In the genomic region with DNA sequence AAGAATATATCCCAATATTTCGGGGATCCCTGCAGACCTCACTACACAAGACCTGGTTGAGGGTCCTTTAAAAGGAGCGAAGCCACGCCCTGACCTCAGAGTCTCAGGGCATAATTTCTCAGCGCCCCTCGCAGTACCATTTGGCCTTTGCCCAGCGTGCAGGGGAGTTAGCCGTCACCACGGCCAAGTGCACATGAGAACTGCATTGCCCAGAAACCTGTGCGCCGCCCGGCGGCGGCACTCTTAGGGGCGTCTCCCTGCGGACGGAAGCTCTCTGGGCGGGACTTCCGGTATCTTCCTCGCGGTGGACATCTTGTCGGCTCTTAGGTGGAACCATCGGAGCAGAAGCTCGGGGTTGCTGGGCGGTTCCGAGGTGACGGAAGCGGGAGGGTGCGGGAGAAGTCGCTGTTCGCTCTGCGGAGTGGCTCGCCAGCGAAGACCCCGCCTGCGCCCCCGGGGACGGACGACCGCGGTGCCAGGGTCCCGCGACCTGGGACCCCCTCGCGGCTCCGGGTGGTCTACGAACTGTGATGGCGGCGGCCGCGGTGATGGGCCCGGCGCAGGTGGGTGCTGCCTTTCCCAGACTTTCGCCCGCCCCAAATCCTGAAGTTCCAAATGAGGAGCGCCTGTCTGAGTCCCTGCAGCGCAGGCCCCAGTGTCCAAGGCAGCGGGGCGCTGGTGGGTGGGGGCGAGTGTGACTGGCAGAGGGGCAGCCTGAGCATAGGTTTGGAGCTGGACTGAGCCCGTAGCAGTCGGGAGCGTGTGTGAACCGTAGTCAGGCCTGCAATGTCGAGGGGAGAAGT, we compare ENCODE assay signal across 8 cellular contexts. TPM values are rescaled to one million over a fixed set of nuclear protein-coding genes. Genes with fewer than 3 reads are reported as not detected.
DNase-seq lines count a peak whose midpoint lies in the region; ATAC-seq and TF ChIP-seq lines count a peak whose summit lies in the region.

A gene (plus strand): TSS at position 302 of the 803 bp plus-strand sequence. CDS start 5,227 bp downstream, outside the sequence.

- peak within 1 kb of the TSS; percentile 26 for H3K27ac ChIP-seq in CD4-positive, alpha-beta T cell (ENCODE audit: low read depth, low read length)
- H3K27ac ChIP-seq in endodermal cell (ENCODE audit: low read depth, low read length) (no peak within 1 kb of the TSS), mesendoderm (ENCODE audit: low read depth, low read length) (no peak within 1 kb of the TSS)

- peak; percentile 99 for ATAC-seq in CD4-positive, alpha-beta T cell (ENCODE audit: poor library complexity)
- ATAC-seq in GM19397 (IDR thresholded peaks at IDR 0.05; ENCODE audit: unreplicated experiment), result peak; percentile 99

- peak; percentile 82 to 90 (median 86) for DNase-seq in CD4-positive, alpha-beta T cell
- DNase-seq in HPDE6-E6E7 (ENCODE audit: extremely low spot score), result peak; percentile 96
- peak; percentile 88 to 90 for DNase-seq in NOMO-1 (lab: John Stamatoyannopoulos, UW; ENCODE audit: unreplicated experiment in 2 of 2)
- peak; percentile 55 to 80 (median 68) for DNase-seq in activated CD8-positive, alpha-beta memory T cell treated with anti-CD3 and anti-CD28 coated beads for 48 hours (ENCODE audit: low read depth in 2 of 3, low spot score in 2 of 3)
- DNase-seq in endodermal cell, result peak; percentile 96
- DNase-seq in mesendoderm, result peak; percentile 96
- DNase-seq in stimulated activated CD8-positive, alpha-beta memory T cell treated with anti-CD3 and anti-CD28 coated beads, Interleukin-12 subunit alpha, Interleukin-12 subunit beta, amount 100 ng/mL, for 4 hours (ENCODE audit: low read depth), result peak; percentile 79

- H2AK5ac ChIP-seq in mesendoderm (ENCODE audit: low read length), result peak within 1 kb of the TSS; percentile 77

- no peak within 1 kb of the TSS for H2BK120ac ChIP-seq in mesendoderm (ENCODE audit: low read depth, low read length)

- peak within 1 kb of the TSS; percentile 87 for H3K4me3 ChIP-seq in endodermal cell (ENCODE audit: low read length)
- peak within 1 kb of the TSS; percentile 95 for H3K4me3 ChIP-seq in mesendoderm (ENCODE audit: low read length)

- H3K4ac ChIP-seq in mesendoderm (ENCODE audit: low read depth, low read length), result peak within 1 kb of the TSS; percentile 73

- no peak within 1 kb of the TSS for H4K5ac ChIP-seq in mesendoderm (ENCODE audit: low read length)

- peak; percentile 25 for TF ChIP-seq CTCF in CD4-positive, alpha-beta T cell (IDR thresholded peaks at IDR 0.05)
- TF ChIP-seq CTCF in endodermal cell (conservative IDR thresholded peaks at IDR 0.05), result peak; percentile 33

- H3K23ac ChIP-seq in mesendoderm (ENCODE audit: low read length), result peak within 1 kb of the TSS; percentile 92

- H3K36me3 Mint-ChIP-seq in CD4-positive, alpha-beta T cell (ENCODE audit: low read depth), result peaks cover 67% of the 10 kb centered on the region
- peaks cover 49% of the 10 kb centered on the region for H3K36me3 Mint-ChIP-seq in endodermal cell (ENCODE audit: low read depth)

- peaks cover 36% of the 10 kb centered on the region for H3K4me1 Mint-ChIP-seq in CD4-positive, alpha-beta T cell (ENCODE audit: low read depth)
- no peaks in the 10 kb centered on the region for H3K4me1 Mint-ChIP-seq in endodermal cell

- peaks cover 59% of the 10 kb centered on the region for H3K9me3 ChIP-seq in CD4-positive, alpha-beta T cell (ENCODE audit: control insufficient read depth, low read length)
- peaks cover 54% of the 10 kb centered on the region for H3K9me3 ChIP-seq in endodermal cell (ENCODE audit: control insufficient read depth, low read length)

- H3K4me2 ChIP-seq in mesendoderm (ENCODE audit: low read length), result peak within 1 kb of the TSS; percentile 80

- peak within 1 kb of the TSS; percentile 98 for H3K56ac ChIP-seq in mesendoderm (ENCODE audit: low read length)

- peak within 1 kb of the TSS; percentile 95 for H4K8ac ChIP-seq in mesendoderm (ENCODE audit: low read depth, low read length)

- peak within 1 kb of the TSS; percentile 55 for H2BK5ac ChIP-seq in mesendoderm (ENCODE audit: low read length)

- CTCF ChIA-PET in CD4-positive, alpha-beta T cell (lab: Charles Lee), result interaction anchor here (0.8 kb wide), 1 partner anchor 35 kb away, joined by 5 read pairs; a partner anchor contains a TSS

- no peak within 1 kb of the TSS for H2BK15ac ChIP-seq in mesendoderm (replicated peaks; ENCODE audit: low read depth)

- POLR2A ChIA-PET in CD4-positive, alpha-beta T cell (lab: Charles Lee), result interaction anchor here (0.7 to 2.4 kb wide), 11 partner anchors 15 to 302 kb away, joined by 3 to 13 read pairs (median 5); a partner anchor contains a TSS

- peak within 1 kb of the TSS; percentile 82 for H3K27ac Mint-ChIP-seq in CD4-positive, alpha-beta T cell
- peak within 1 kb of the TSS; percentile 81 for H3K27ac Mint-ChIP-seq in endodermal cell

- H3K36me3 ChIP-seq in endodermal cell (ENCODE audit: control insufficient read depth, insufficient read depth, low read length), result peaks cover 44% of the 10 kb centered on the region
- H3K36me3 ChIP-seq in mesendoderm (ENCODE audit: control insufficient read depth, insufficient read depth, low read length), result peaks cover 24% of the 10 kb centered on the region

- H3K27me3 ChIP-seq in CD4-positive, alpha-beta T cell (ENCODE audit: control insufficient read depth, insufficient read depth, low read length), result no peaks in the 10 kb centered on the region
- H3K27me3 ChIP-seq in endodermal cell (ENCODE audit: control insufficient read depth, insufficient read depth, low read length, poor library complexity, severe bottlenecking) (no peaks in the 10 kb centered on the region), mesendoderm (ENCODE audit: insufficient read depth, low read length, poor library complexity) (no peaks in the 10 kb centered on the region)

- H3K9ac ChIP-seq in endodermal cell (ENCODE audit: extremely low read depth, low read length, poor library complexity, severe bottlenecking) (peak within 1 kb of the TSS; percentile 78), mesendoderm (ENCODE audit: low read length) (peak within 1 kb of the TSS; percentile 94)

- H3K79me2 ChIP-seq in mesendoderm (ENCODE audit: control insufficient read depth, insufficient read depth, low read length), result peaks cover 49% of the 10 kb centered on the region

- intact Hi-C loops in CD4-positive, alpha-beta T cell (cut with DNase I, micrococcal nuclease), result loop anchor here (1.0 to 10.0 kb wide), 4 partner anchors 19 to 303 kb away; a partner anchor contains a TSS

- H3K4me1 ChIP-seq in endodermal cell (ENCODE audit: control insufficient read depth, insufficient read depth, low read length) (no peaks in the 10 kb centered on the region), mesendoderm (ENCODE audit: control insufficient read depth, low read depth, low read length) (peaks cover 2% of the 10 kb centered on the region)

- H3K4me3 Mint-ChIP-seq in CD4-positive, alpha-beta T cell, result peak within 1 kb of the TSS; percentile 95
- peak within 1 kb of the TSS; percentile 85 for H3K4me3 Mint-ChIP-seq in endodermal cell

- 1 to 2% methylated on average over 22 to 64 of the region's 64 CpGs for WGBS in endodermal cell (ENCODE audit: insufficient coverage in 1 of 2, insufficient read length in 1 of 2), 2 experiments
- WGBS in mesendoderm (ENCODE audit: extremely low coverage, insufficient coverage, low lambda C conversion rate), result no CpG with 5 or more reads among the region's 64 CpGs

- H3K27me3 Mint-ChIP-seq in CD4-positive, alpha-beta T cell, result no peaks in the 10 kb centered on the region
- H3K27me3 Mint-ChIP-seq in endodermal cell (ENCODE audit: insufficient read depth), result peaks cover 5% of the 10 kb centered on the region

- peak within 1 kb of the TSS; percentile 78 for H3K18ac ChIP-seq in mesendoderm (ENCODE audit: low read length)

- peaks cover 38% of the 10 kb centered on the region for H3K79me1 ChIP-seq in mesendoderm (ENCODE audit: low read length)

- peaks cover 36% of the 10 kb centered on the region for H3K9me3 Mint-ChIP-seq in CD4-positive, alpha-beta T cell
- H3K9me3 Mint-ChIP-seq in endodermal cell, result peaks cover 61% of the 10 kb centered on the region

RNA-seq across cellular contexts. Expression of the gene that starts here (rescaled TPM):
- 10 to 100 TPM; 24.6 to 25.7 TPM for total RNA-seq in CD4-positive, alpha-beta T cell
- 10 to 100 TPM; 30.8 to 37.5 TPM for total RNA-seq in endodermal cell
- 21.0 TPM for polyA plus RNA-seq in endodermal cell (2013, experiment 1 of 2)
- 21.2 TPM for polyA plus RNA-seq in endodermal cell (2013, experiment 2 of 2)
- 21.9 TPM for polyA plus RNA-seq in mesendoderm (2013, experiment 1 of 2)
- 23.5 TPM for polyA plus RNA-seq in mesendoderm (2013, experiment 2 of 2)
